Comparison of ENCODE assay signal across 8 cellular contexts in the genomic region with DNA sequence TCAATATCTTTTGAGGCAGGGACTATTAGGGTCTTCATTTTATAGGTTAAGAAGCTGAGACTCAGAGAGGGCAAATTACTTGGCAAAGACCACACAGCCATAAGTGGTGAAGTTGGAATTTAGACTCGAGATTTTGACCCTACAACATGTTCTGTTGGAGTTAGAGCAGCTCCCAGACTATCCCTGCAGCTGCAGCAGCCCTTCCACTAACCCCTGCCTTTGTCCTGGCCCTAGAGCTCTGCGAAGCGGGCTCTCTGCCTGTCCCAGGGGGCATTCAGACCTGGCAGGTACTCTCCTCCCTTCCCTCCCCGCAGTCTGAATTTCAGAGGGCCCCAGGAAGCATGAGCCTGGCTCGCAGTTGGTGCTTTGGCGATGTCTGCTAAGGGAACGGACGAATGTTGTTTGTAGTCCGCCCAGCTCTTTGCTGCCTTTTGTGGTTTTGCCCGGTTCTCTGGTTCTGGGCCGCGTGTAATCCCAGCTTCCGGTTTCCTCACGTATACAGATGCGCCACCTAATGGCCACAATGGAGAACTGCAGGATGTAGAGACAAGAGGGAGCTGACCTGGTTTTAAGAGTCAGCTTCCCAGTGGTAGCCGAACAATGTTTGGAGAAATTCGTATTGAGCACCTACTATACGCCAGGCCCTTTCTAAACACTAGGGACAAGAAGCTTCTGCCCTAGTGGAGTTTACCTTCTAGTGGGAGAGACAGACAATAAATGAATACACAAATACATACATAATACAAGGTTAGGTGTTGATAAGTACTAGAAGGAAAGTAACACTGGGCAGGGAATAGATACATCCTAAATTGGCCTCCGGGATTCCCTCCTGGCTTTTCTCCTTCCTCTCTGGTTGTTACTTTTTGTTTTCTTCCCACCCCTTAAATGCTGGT.
DNase-seq lines count a peak whose midpoint lies in the region; TF ChIP-seq lines count a peak whose summit lies in the region.

No MANE protein-coding gene starts in this region.

- peak overlapping the region; percentile 54; the same call in 1 of the 2 replicates for H3K4me3 Mint-ChIP-seq in HFFc6
- peak overlapping the region; percentile 35 for H3K4me3 Mint-ChIP-seq in type B pancreatic cell

- H3K27me3 Mint-ChIP-seq in HFFc6 (ENCODE audit: insufficient read depth) (peaks cover 1% of the 10 kb centered on the region), type B pancreatic cell (peaks cover 12% of the 10 kb centered on the region)

- DNase-seq in GM04503 (ENCODE audit: low read depth) (peak; percentile 45), HFFc6 (peak; percentile 82), NCI-H1092 (lab: John Stamatoyannopoulos, UW) (peak; percentile 85), SKM-1 treated with dmso at 0.1 percent for 144 hours (lab: John Stamatoyannopoulos, UW; ENCODE audit: unreplicated experiment) (peak; percentile 85), cardiac septum (ENCODE audit: low spot score) (peak; percentile 88), posterior vena cava (ENCODE audit: low spot score) (peak; percentile 93), type B pancreatic cell (ENCODE audit: extremely low spot score, unreplicated experiment) (no peak)
- peak; percentile 13 for DNase-seq in activated naive CD8-positive, alpha-beta T cell treated with anti-CD3 and anti-CD28 coated beads, Interleukin-2, amount 50 U/mL, for 16 hours (ENCODE audit: low read depth, low spot score)

- H3K27ac Mint-ChIP-seq in HFFc6 (peak overlapping the region; percentile 88), type B pancreatic cell (peak overlapping the region; percentile 74)

- intact Hi-C loops in cardiac septum (cut with DNase I) (loop anchor here (1.0 kb wide), 2 partner anchors 39 to 171 kb away; no protein-coding TSS in a partner anchor), posterior vena cava (cut with DNase I) (loop anchor here in 1 of 2 donors (2.0 kb wide), 1 partner anchor 170 kb away; no protein-coding TSS in a partner anchor)

- H3K9me3 Mint-ChIP-seq in HFFc6 (peaks cover 13% of the 10 kb centered on the region), type B pancreatic cell (no peaks in the 10 kb centered on the region)

- peaks cover 43% of the 10 kb centered on the region for H3K4me1 Mint-ChIP-seq in HFFc6 (ENCODE audit: low read depth)
- peaks cover 24% of the 10 kb centered on the region for H3K4me1 Mint-ChIP-seq in type B pancreatic cell (ENCODE audit: unreplicated experiment)

- peaks cover 20% of the 10 kb centered on the region for H3K36me3 Mint-ChIP-seq in HFFc6 (ENCODE audit: low read depth)
- H3K36me3 Mint-ChIP-seq in type B pancreatic cell: no peaks in the 10 kb centered on the region

- TF ChIP-seq CTCF in HFFc6 (IDR thresholded peaks at IDR 0.05) (peak; percentile 99), type B pancreatic cell (conservative IDR thresholded peaks at IDR 0.05) (peak; percentile 96)
